ENCODE assay signal across 23 cellular contexts in the genomic region with DNA sequence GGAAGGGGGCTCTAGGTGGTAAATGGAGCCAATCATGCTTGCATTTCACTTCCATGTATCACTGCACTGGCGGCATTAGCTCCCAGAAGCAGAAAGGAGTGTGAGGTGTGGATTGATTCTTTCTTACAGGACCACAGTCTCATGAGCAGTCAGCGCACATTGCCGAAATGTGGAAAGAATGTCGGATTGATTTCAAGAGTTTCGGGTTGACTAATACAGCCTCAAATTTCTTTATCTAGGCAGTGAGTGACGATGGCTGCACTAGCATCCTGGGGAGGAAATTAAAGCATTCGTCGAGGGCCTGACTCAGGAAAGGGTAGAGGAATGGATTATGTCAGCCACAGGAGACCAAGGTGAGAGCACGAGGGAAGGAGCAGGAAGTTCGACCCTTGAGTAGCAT.
"Had no signal": no experiment of that assay in that cellular context is flagged by ENCODE, and none has a peak within 500 bp of the region (broad histone marks: within the 10 kb centered on the region; RNA-seq: fewer than 3 reads in every experiment).

No MANE protein-coding gene starts in this region.

- ATAC-seq: activated CD8-positive, alpha-beta T cell treated with anti-CD3 and anti-CD28 coated beads, Interleukin-2, amount 10 ng/mL, durations not matched to agents 7 days and 5 days; activated naive CD8-positive, alpha-beta T cell treated with anti-CD3 and anti-CD28 coated beads, Interleukin-2, amount 50 U/mL, for 24 hours; left lung; sciatic nerve; SK-N-SH treated with all-trans-retinoic acid at 6 μM for 48 hours; stimulated activated naive CD8-positive, alpha-beta T cell treated with anti-CD3 and anti-CD28 coated beads, Interleukin-15, amount 100 ng/mL, for 72 hours had no signal

- DNase-seq: activated CD4-positive, CD25-positive, alpha-beta regulatory T cell treated with anti-CD3 and anti-CD28 coated beads, Interleukin-2, amount 50 U/mL, for 72 hours; activated CD8-positive, alpha-beta memory T cell treated with anti-CD3 and anti-CD28 coated beads, Interleukin-2, amount 50 U/mL, for 4 hours; activated CD8-positive, alpha-beta T cell treated with anti-CD3 and anti-CD28 coated beads, Interleukin-2, amount 10 ng/mL, durations not matched to agents 7 days and 5 days; activated effector memory CD4-positive, alpha-beta T cell treated with Interleukin-2 at 50 U/mL for 16 hours; activated naive CD4-positive, alpha-beta T cell treated with anti-CD3 and anti-CD28 coated beads, Interleukin-2, amount 10 ng/mL, durations not matched to agents 7 days and 5 days; activated naive CD8-positive, alpha-beta T cell treated with anti-CD3 and anti-CD28 coated beads, Interleukin-2, amount 50 U/mL, for 24 hours; activated T-cell treated with anti-CD3 and anti-CD28 coated beads, Interleukin-2, amount 50 U/mL, for 4 hours; cortex of kidney; foreskin melanocyte; immature natural killer cell; left lung; naive B cell; stimulated activated CD4-positive, alpha-beta T cell treated with anti-CD3 and anti-CD28 coated beads, Interleukin-4, amount 100 ng/mL, for 24 hours; stimulated activated naive CD8-positive, alpha-beta T cell treated with anti-CD3 and anti-CD28 coated beads, Interleukin-15, amount 100 ng/mL, for 72 hours; WERI-Rb-1 had no signal

- H3K4me3 ChIP-seq: cardiac muscle cell, hepatocyte, left lung, lung, neural progenitor cell, smooth muscle cell, tibial nerve had no signal

- H3K9me3 Mint-ChIP-seq: immature natural killer cell had no signal

- H3K4me1 Mint-ChIP-seq: activated naive CD4-positive, alpha-beta T cell treated with anti-CD3 and anti-CD28 coated beads, Interleukin-2, amount 10 ng/mL, durations not matched to agents 7 days and 5 days; activated naive CD8-positive, alpha-beta T cell treated with anti-CD3 and anti-CD28 coated beads, Interleukin-2, amount 50 U/mL, for 24 hours; immature natural killer cell; naive B cell; neural progenitor cell; stimulated activated naive CD8-positive, alpha-beta T cell treated with anti-CD3 and anti-CD28 coated beads, Interleukin-15, amount 100 ng/mL, for 72 hours had no signal

- H3K27ac Mint-ChIP-seq: activated CD8-positive, alpha-beta T cell treated with anti-CD3 and anti-CD28 coated beads, Interleukin-2, amount 10 ng/mL, durations not matched to agents 7 days and 5 days; activated naive CD4-positive, alpha-beta T cell treated with anti-CD3 and anti-CD28 coated beads, Interleukin-2, amount 10 ng/mL, durations not matched to agents 7 days and 5 days; activated naive CD8-positive, alpha-beta T cell treated with anti-CD3 and anti-CD28 coated beads, Interleukin-2, amount 50 U/mL, for 24 hours; immature natural killer cell; naive B cell; neural progenitor cell; stimulated activated naive CD8-positive, alpha-beta T cell treated with anti-CD3 and anti-CD28 coated beads, Interleukin-15, amount 100 ng/mL, for 72 hours had no signal

- H3K36me3 Mint-ChIP-seq: activated naive CD4-positive, alpha-beta T cell treated with anti-CD3 and anti-CD28 coated beads, Interleukin-2, amount 10 ng/mL, durations not matched to agents 7 days and 5 days; naive B cell; neural progenitor cell had no signal

- H3K4me3 Mint-ChIP-seq: activated CD8-positive, alpha-beta T cell treated with anti-CD3 and anti-CD28 coated beads, Interleukin-2, amount 10 ng/mL, durations not matched to agents 7 days and 5 days; activated naive CD4-positive, alpha-beta T cell treated with anti-CD3 and anti-CD28 coated beads, Interleukin-2, amount 10 ng/mL, durations not matched to agents 7 days and 5 days; activated naive CD8-positive, alpha-beta T cell treated with anti-CD3 and anti-CD28 coated beads, Interleukin-2, amount 50 U/mL, for 24 hours; activated T-cell treated with anti-CD3 and anti-CD28 coated beads, Interleukin-2, amount 50 U/mL, for 4 hours; immature natural killer cell; naive B cell; neural progenitor cell; stimulated activated naive CD8-positive, alpha-beta T cell treated with anti-CD3 and anti-CD28 coated beads, Interleukin-15, amount 100 ng/mL, for 72 hours had no signal

- H3K27me3 Mint-ChIP-seq: activated naive CD4-positive, alpha-beta T cell treated with anti-CD3 and anti-CD28 coated beads, Interleukin-2, amount 10 ng/mL, durations not matched to agents 7 days and 5 days had no signal
